Comparison of ENCODE assay signal across 1 cellular context in genomic region chr9:19162026-19162366, GRCh38.
A peak's percentile ranks its signal among the peaks of the same experiment; 100 is the strongest.
TF ChIP-seq lines count a peak whose summit lies in the region.

No MANE protein-coding gene starts in this region.

TF ChIP-seq in GM12878, 131 proteins besides CTCF, POLR2A, EP300 and RAD21:
- TF ChIP-seq GABPA (IDR thresholded peaks at IDR 0.05; ENCODE audit: low read depth), result no peak
- peak; percentile 11 for TF ChIP-seq SKIL (IDR thresholded peaks at IDR 0.05; ENCODE audit: low read depth, poor library complexity, severe bottlenecking)
- TF ChIP-seq MEF2A (IDR thresholded peaks at IDR 0.05; ENCODE audit: insufficient read depth, low read depth, low read length), result no peak
- TF ChIP-seq CUX1 (IDR thresholded peaks at IDR 0.05; ENCODE audit: insufficient replicate concordance, low read depth, low read length), result no peak
- no peak; a peak in 1 of 4 replicates for TF ChIP-seq IKZF2 (IDR thresholded peaks at IDR 0.05)
- no peak for TF ChIP-seq E2F8 (IDR thresholded peaks at IDR 0.05; ENCODE audit: low read depth, partially characterized antibody)
- no peak for TF ChIP-seq STAT1 (conservative IDR thresholded peaks at IDR 0.05)
- TF ChIP-seq NBN (IDR thresholded peaks at IDR 0.05), result no peak
- no peak; the same call in 1 of the 2 replicates for TF ChIP-seq ZNF687 (IDR thresholded peaks at IDR 0.05)
- no peak; the same call in 1 of the 2 replicates for TF ChIP-seq MTA2 (IDR thresholded peaks at IDR 0.05; ENCODE audit: low read depth)
- no peak for TF ChIP-seq ZNF384 (IDR thresholded peaks at IDR 0.05; ENCODE audit: borderline replicate concordance, low read depth, low read length)
- TF ChIP-seq ZNF207 (IDR thresholded peaks at IDR 0.05; ENCODE audit: borderline replicate concordance), result no peak
- TF ChIP-seq ESRRA (IDR thresholded peaks at IDR 0.05; ENCODE audit: low read length), result no peak
- TF ChIP-seq GATAD2B (conservative IDR thresholded peaks at IDR 0.05; ENCODE audit: low read depth), result no peak
- TF ChIP-seq NR2C1 (IDR thresholded peaks at IDR 0.05), result no peak
- TF ChIP-seq RCOR1 (conservative IDR thresholded peaks at IDR 0.05; ENCODE audit: low read depth, low read length), result no peak
- TF ChIP-seq HDGF (IDR thresholded peaks at IDR 0.05), result 0 out of 2 replicates have a peak, but pooled peaks have one; percentile 53
- TF ChIP-seq ZSCAN29 (IDR thresholded peaks at IDR 0.05), result no peak
- no peak for TF ChIP-seq ZNF274 (IDR thresholded peaks at IDR 0.05; ENCODE audit: insufficient read depth, insufficient read length)
- no peak for TF ChIP-seq RFX5 (IDR thresholded peaks at IDR 0.05; ENCODE audit: low read depth, low read length)
- no peak for TF ChIP-seq STAT3 (IDR thresholded peaks at IDR 0.05; ENCODE audit: low read depth, low read length)
- TF ChIP-seq REST (IDR thresholded peaks at IDR 0.05; ENCODE audit: low read depth, low read length), result no peak
- 0 out of 2 replicates have a peak, but pooled peaks have one; percentile 12 for TF ChIP-seq DPF2 (IDR thresholded peaks at IDR 0.05)
TF ChIP-seq in GM12878: peak in this region for 3.
